In the genomic region with DNA sequence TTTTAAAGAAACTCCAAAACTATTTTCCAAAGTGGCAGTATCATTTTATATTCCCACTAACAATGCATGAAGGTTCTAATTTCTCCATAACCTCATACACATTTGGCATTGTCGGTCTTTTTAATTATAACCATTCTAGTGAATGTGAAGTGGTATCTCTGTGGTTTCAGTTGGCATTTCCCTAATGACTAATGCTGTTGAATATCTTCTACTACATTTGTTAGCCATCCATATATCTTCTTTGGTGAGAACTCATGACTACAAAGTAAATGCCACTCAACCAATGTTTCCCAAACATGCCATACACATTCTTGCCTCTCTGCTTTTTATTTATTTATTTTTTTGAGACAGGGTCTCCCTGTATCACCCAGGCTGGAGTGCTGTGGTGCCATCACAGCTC, we compare ENCODE assay signal across 20 cellular contexts. TPM values are rescaled to one million over a fixed set of nuclear protein-coding genes. Genes with fewer than 3 reads are reported as not detected.
DNase-seq lines count a peak whose midpoint lies in the region; ATAC-seq, FAIRE-seq and TF ChIP-seq lines count a peak whose summit lies in the region.
"Had no signal": no experiment of that assay in that cellular context is flagged by ENCODE, and none has a peak within 500 bp of the region (broad histone marks: within the 10 kb centered on the region; RNA-seq: fewer than 3 reads in every experiment).

No MANE protein-coding gene starts in this region.

- H3K23ac ChIP-seq in mesenchymal stem cell (ENCODE audit: low read length in 2 of 2), result no peak overlapping the region

- H2AK5ac ChIP-seq in mesenchymal stem cell (ENCODE audit: low read length, severe bottlenecking), result no peak overlapping the region

- H3K27ac ChIP-seq in mesenchymal stem cell (ENCODE audit: low read length, poor library complexity, severe bottlenecking) (no peak overlapping the region), WERI-Rb-1 (no peak overlapping the region)
- H3K27ac ChIP-seq: stomach, transverse colon had no signal

- H3K79me1 ChIP-seq in mesenchymal stem cell (replicated peaks; ENCODE audit: low read length, poor library complexity, severe bottlenecking), result no peaks in the 10 kb centered on the region

- H3K79me2 ChIP-seq in Loucy (ENCODE audit: insufficient read depth, low read length), result no peaks in the 10 kb centered on the region

- H4K91ac ChIP-seq in mesenchymal stem cell (ENCODE audit: low read length), result no peak overlapping the region

- no peak overlapping the region for H3K4ac ChIP-seq in mesenchymal stem cell (ENCODE audit: low read depth in 1 of 2, low read length in 2 of 2)

- H2AFZ ChIP-seq in Loucy (ENCODE audit: low read length) (0 out of 2 replicates have a peak overlapping the region, but pooled peaks have one; percentile 12), mesenchymal stem cell (ENCODE audit: low read depth, low read length) (no peak overlapping the region)

- H3K27me3 ChIP-seq in Loucy (ENCODE audit: insufficient read depth, low read length, poor library complexity, severe bottlenecking) (no peaks in the 10 kb centered on the region), bronchial epithelial cell (ENCODE audit: control insufficient read depth, insufficient read depth, low read length) (no peaks in the 10 kb centered on the region), mesenchymal stem cell (ENCODE audit: control insufficient read depth in 1 of 2, insufficient read depth in 1 of 2, low read length in 2 of 2) (no peaks in the 10 kb centered on the region), WERI-Rb-1 (ENCODE audit: insufficient read depth, low read depth, severe bottlenecking) (no peaks in the 10 kb centered on the region)
- H3K27me3 ChIP-seq: stomach, transverse colon had no signal

- peak; percentile 63 for DNase-seq in EH (ENCODE audit: low read depth)
- peak; percentile 35 for DNase-seq in bronchial epithelial cell (ENCODE audit: low read depth)
- peak; percentile 40 for DNase-seq in mesenchymal stem cell
- no peak for DNase-seq in AML-193 (lab: John Stamatoyannopoulos, UW)
- no peak for DNase-seq in WERI-Rb-1
- no peak for DNase-seq in HUDEP-2 (lab: John Stamatoyannopoulos, UW; ENCODE audit: unreplicated experiment in 76 of 76)
- DNase-seq: activated CD8-positive, alpha-beta T cell treated with anti-CD3 and anti-CD28 coated beads, Interleukin-2, amount 10 ng/mL, durations not matched to agents 7 days and 5 days; activated naive CD4-positive, alpha-beta T cell treated with Interleukin-2 at 50 U/mL for 16 hours; activated T-cell treated with anti-CD3 and anti-CD28 coated beads, Interleukin-2, amount 50 U/mL, for 1 hour; anterior cingulate cortex; DMS53; erythroblast; HFFc6; occipital lobe; stimulated activated CD4-positive, alpha-beta T cell treated with anti-CD3 and anti-CD28 coated beads, Interleukin-4, amount 100 ng/mL, for 24 hours; stomach; transverse colon had no signal

- H3K9me3 ChIP-seq in Loucy (ENCODE audit: insufficient read depth, low read depth, low read length) (no peaks in the 10 kb centered on the region), mesenchymal stem cell (ENCODE audit: control insufficient read depth, low read length) (no peaks in the 10 kb centered on the region), WERI-Rb-1 (ENCODE audit: severe bottlenecking) (no peaks in the 10 kb centered on the region)
- H3K9me3 ChIP-seq: stomach, transverse colon had no signal

- H2BK12ac ChIP-seq in mesenchymal stem cell (ENCODE audit: low read length in 2 of 2), result no peak overlapping the region

- H3K36me3 ChIP-seq in Loucy (ENCODE audit: insufficient read depth, low read length), result no peaks in the 10 kb centered on the region
- H3K36me3 ChIP-seq in bronchial epithelial cell (ENCODE audit: control insufficient read depth, insufficient read depth, low read length), result no peaks in the 10 kb centered on the region
- no peaks in the 10 kb centered on the region for H3K36me3 ChIP-seq in mesenchymal stem cell (ENCODE audit: control insufficient read depth in 1 of 2, insufficient read depth in 2 of 2, low read depth in 1 of 2, low read length in 2 of 2)
- H3K36me3 ChIP-seq in WERI-Rb-1, result no peaks in the 10 kb centered on the region
- H3K36me3 ChIP-seq: stomach, transverse colon had no signal

- H2BK5ac ChIP-seq in mesenchymal stem cell (ENCODE audit: low read depth, low read length, poor library complexity, severe bottlenecking), result no peak overlapping the region

- H3K4me2 ChIP-seq in Loucy (ENCODE audit: low read depth, low read length, poor library complexity, severe bottlenecking), result no peak overlapping the region
- H3K4me2 ChIP-seq in mesenchymal stem cell (ENCODE audit: low read length, poor library complexity, severe bottlenecking), result no peak overlapping the region

- H3K9me2 ChIP-seq in Loucy (replicated peaks; ENCODE audit: low read depth, low read length), result no peaks in the 10 kb centered on the region

- no peak for ATAC-seq in HG02870 (IDR thresholded peaks at IDR 0.05; ENCODE audit: unreplicated experiment)
- ATAC-seq: activated CD8-positive, alpha-beta T cell treated with anti-CD3 and anti-CD28 coated beads, Interleukin-2, amount 10 ng/mL, durations not matched to agents 7 days and 5 days had no signal

- no peaks in the 10 kb centered on the region for H3F3A ChIP-seq in Loucy (ENCODE audit: low read depth)

- H3K14ac ChIP-seq in mesenchymal stem cell (ENCODE audit: low read length in 2 of 2), result no peak overlapping the region

- H3K9ac ChIP-seq in Loucy (ENCODE audit: low read depth, low read length, poor library complexity, severe bottlenecking), result no peak overlapping the region
- no peak overlapping the region for H3K9ac ChIP-seq in mesenchymal stem cell (ENCODE audit: low read length)

- no peak overlapping the region for H4K8ac ChIP-seq in mesenchymal stem cell (ENCODE audit: low read length)

- H3K4me1 ChIP-seq in Loucy (ENCODE audit: insufficient read depth, low read length, poor library complexity, severe bottlenecking) (no peaks in the 10 kb centered on the region), mesenchymal stem cell (ENCODE audit: control insufficient read depth, insufficient read depth, low read depth, low read length) (no peaks in the 10 kb centered on the region)
- H3K4me1 ChIP-seq: stomach had no signal

- H2BK15ac ChIP-seq in mesenchymal stem cell (ENCODE audit: low read depth, poor library complexity, severe bottlenecking), result no peak overlapping the region

- TF ChIP-seq CTCF in Loucy (conservative IDR thresholded peaks at IDR 0.05; ENCODE audit: low read length), result no peak
- no peak for TF ChIP-seq CTCF in bronchial epithelial cell (IDR thresholded peaks at IDR 0.05; ENCODE audit: insufficient read depth, low read length, severe bottlenecking)
- no peak for TF ChIP-seq CTCF in WERI-Rb-1 (IDR thresholded peaks at IDR 0.05; ENCODE audit: low read depth, low read length)

- H3K18ac ChIP-seq in mesenchymal stem cell (ENCODE audit: low read depth in 1 of 2, low read length in 2 of 2), result peak overlapping the region in 1 of 2 experiments; percentile 2

- 50% methylated on average over 1 of the region's 1 CpG for WGBS in mesenchymal stem cell

- no peak overlapping the region for H2BK120ac ChIP-seq in mesenchymal stem cell (ENCODE audit: low read depth, low read length)

- H4K20me1 ChIP-seq in Loucy (ENCODE audit: insufficient read depth, low read length, poor library complexity, severe bottlenecking), result no peaks in the 10 kb centered on the region

- H3K4me3 ChIP-seq in Loucy (ENCODE audit: low read length, poor library complexity, severe bottlenecking), result no peak overlapping the region
- no peak overlapping the region for H3K4me3 ChIP-seq in bronchial epithelial cell (ENCODE audit: low read depth, low read length)
- H3K4me3 ChIP-seq in mesenchymal stem cell (ENCODE audit: insufficient read depth in 1 of 2, low read depth in 1 of 2, low read length in 2 of 2), result no peak overlapping the region
- no peak overlapping the region for H3K4me3 ChIP-seq in WERI-Rb-1 (ENCODE audit: low read depth, low read length)
- H3K4me3 ChIP-seq: stomach, transverse colon had no signal

- FAIRE-seq in bronchial epithelial cell (lab: Jason Lieb, UNC), result no peak
- FAIRE-seq: GM19239 had no signal

RNA-seq across cellular contexts. Expression of a gene that starts 31.7 kb away (rescaled TPM):
- 32.1 and 42.2 TPM in 2 replicates for total RNA-seq in bronchial epithelial cell
- polyA plus RNA-seq in mesenchymal stem cell (2013, experiment 1 of 2), result 23.2 TPM
- polyA plus RNA-seq in mesenchymal stem cell (2013, experiment 2 of 2), result 23.3 TPM

Comparison
In these comparisons a context has a peak if more than half of its experiments do, and no peak if none do; other contexts are left out.
1. DNase-seq: peak in EH (single experiment), bronchial epithelial cell (single experiment) and mesenchymal stem cell (single experiment); none in AML-193 (0 of 2), WERI-Rb-1 (single experiment) and HUDEP-2 (0 of 76).